ENCODE assay signal across 13 cellular contexts in genomic region chr12:71503579-71504470, GRCh38.
DNase-seq lines count a peak whose midpoint lies in the region; ATAC-seq, FAIRE-seq and TF ChIP-seq lines count a peak whose summit lies in the region.
"Had no signal": no experiment of that assay in that cellular context is flagged by ENCODE, and none has a peak within 500 bp of the region (broad histone marks: within the 10 kb centered on the region; RNA-seq: fewer than 3 reads in every experiment).

No MANE protein-coding gene starts in this region.

- ATAC-seq in PC-3 (peak; percentile 70), naive B cell (ENCODE audit: low read depth in 2 of 2) (peak; percentile 71 to 72), HG03520 (IDR thresholded peaks at IDR 0.05; ENCODE audit: unreplicated experiment) (no peak), pancreas (no peak)

- 34 to 35% methylated on average over 3 of the region's 3 CpGs for WGBS in pancreas, 2 donors

- POLR2A ChIA-PET in PC-3 (lab: Charles Lee; ENCODE audit: unreplicated experiment), result no interaction called here

- DNase-seq in DMS79 treated with DMSO at 0.1 percent for 48 hours (lab: John Stamatoyannopoulos, UW) (peak; percentile 4), KBM-7 (peak; percentile 69), PC-3 (peak; percentile 12), naive B cell (peak; percentile 6), pancreas (no peak), cardiac septum (ENCODE audit: low spot score) (no peak)
- DNase-seq: activated CD8-positive, alpha-beta memory T cell treated with anti-CD3 and anti-CD28 coated beads for 24 hours; aorta; erythroblast; NCI-H1694 treated with DMSO at 0.1 percent for 48 hours; SK-N-SH had no signal

- no peak for TF ChIP-seq CTCF in PC-3 (conservative IDR thresholded peaks at IDR 0.05; ENCODE audit: low read depth, low read length)
- TF ChIP-seq CTCF in pancreas (IDR thresholded peaks at IDR 0.05), result no peak

- H3K9me3 Mint-ChIP-seq in naive B cell, result peaks cover 0 to 2% (median 0%) of the 10 kb centered on the region in 7 donors
- H3K9me3 Mint-ChIP-seq: stimulated activated naive CD8-positive, alpha-beta T cell treated with anti-CD3 and anti-CD28 coated beads, Interleukin-15, Interleukin-2, amounts not matched to agents 100 ng/mL and 50 ng/mL, for 24 hours had no signal

- no peaks in the 10 kb centered on the region for H3K79me2 ChIP-seq in PC-3 (ENCODE audit: low read length)

- peaks cover 5% of the 10 kb centered on the region; the same call in 1 of the 2 replicates for H3K4me1 ChIP-seq in PC-3 (ENCODE audit: insufficient read depth, low read length)
- H3K4me1 ChIP-seq in pancreas, result no peaks in the 10 kb centered on the region

- no peaks in the 10 kb centered on the region for H3F3A ChIP-seq in PC-3 (ENCODE audit: low read length, unreplicated experiment)

- peak overlapping the region; percentile 59 for H2AFZ ChIP-seq in PC-3 (ENCODE audit: low read length)

- no TSS peak for BruUV-seq in PC-3 (replicated peaks; lab: Mats Ljungman, UMichigan)

- intact Hi-C loops in PC-3 (cut with micrococcal nuclease) (no loop called here), pancreas (cut with DNase I) (no loop called here), cardiac septum (cut with DNase I) (no loop called here)

- no peaks in the 10 kb centered on the region for H3K27me3 Mint-ChIP-seq in naive B cell
- H3K27me3 Mint-ChIP-seq: stimulated activated naive CD8-positive, alpha-beta T cell treated with anti-CD3 and anti-CD28 coated beads, Interleukin-15, Interleukin-2, amounts not matched to agents 100 ng/mL and 50 ng/mL, for 24 hours had no signal

- H3K9ac ChIP-seq in PC-3 (ENCODE audit: low read length), result no peak overlapping the region
- H3K9ac ChIP-seq: SK-N-SH had no signal

- CTCF ChIA-PET in PC-3 (lab: Charles Lee), result no interaction called here

- H3K4me2 ChIP-seq in PC-3 (ENCODE audit: low read length), result peak overlapping the region; percentile 1; the same call in 1 of the 2 replicates
- H3K4me2 ChIP-seq: SK-N-SH had no signal

- H4K20me1 ChIP-seq in PC-3 (ENCODE audit: low read length), result no peaks in the 10 kb centered on the region

- no peaks in the 10 kb centered on the region for H3K36me3 ChIP-seq in PC-3 (ENCODE audit: low read depth, low read length)
- no peaks in the 10 kb centered on the region for H3K36me3 ChIP-seq in pancreas

- H3K9me3 ChIP-seq in PC-3 (ENCODE audit: low read length) (no peaks in the 10 kb centered on the region), pancreas (no peaks in the 10 kb centered on the region)
- H3K9me3 ChIP-seq: SK-N-SH had no signal

- in situ Hi-C loops in KBM-7 (cut with MboI; ENCODE audit: low pct_unique_long_range_greater_than_20kb, low sequenced_read_pairs), result no loop called here

- H3K27ac ChIP-seq in PC-3 (ENCODE audit: low read length), result no peak overlapping the region
- H3K27ac ChIP-seq in pancreas, result no peak overlapping the region

- peak overlapping the region; percentile 15 to 95 (median 72) for H3K27ac Mint-ChIP-seq in naive B cell
- H3K27ac Mint-ChIP-seq: stimulated activated naive CD8-positive, alpha-beta T cell treated with anti-CD3 and anti-CD28 coated beads, Interleukin-15, Interleukin-2, amounts not matched to agents 100 ng/mL and 50 ng/mL, for 24 hours had no signal

- no peaks in the 10 kb centered on the region for H3K36me3 Mint-ChIP-seq in naive B cell

- FAIRE-seq in pancreas (lab: Jason Lieb, UNC), result no peak

- H3K9me2 ChIP-seq in PC-3 (replicated peaks; ENCODE audit: low read length), result no peaks in the 10 kb centered on the region
- H3K9me2 ChIP-seq: SK-N-SH had no signal

- H3K4me3 Mint-ChIP-seq in naive B cell, result peak overlapping the region in 7 of 8 donors; percentile 23 to 86 (median 66)
- H3K4me3 Mint-ChIP-seq: stimulated activated naive CD8-positive, alpha-beta T cell treated with anti-CD3 and anti-CD28 coated beads, Interleukin-15, Interleukin-2, amounts not matched to agents 100 ng/mL and 50 ng/mL, for 24 hours had no signal

- peaks cover 13 to 17% (median 15%) of the 10 kb centered on the region in 3 donors for H3K4me1 Mint-ChIP-seq in naive B cell

- H3K4me3 ChIP-seq in PC-3 (ENCODE audit: low read length) (no peak overlapping the region), pancreas (no peak overlapping the region)

- H3K27me3 ChIP-seq in PC-3 (ENCODE audit: low read length) (no peaks in the 10 kb centered on the region), pancreas (no peaks in the 10 kb centered on the region)

Comparison
In these comparisons a context has a peak if more than half of its experiments do, and no peak if none do; other contexts are left out.
1. DNase-seq: peak in DMS79 treated with DMSO at 0.1 percent for 48 hours (single experiment), KBM-7 (single experiment), PC-3 (single experiment) and naive B cell (single experiment); none in pancreas (0 of 6) and cardiac septum (single experiment).
2. ATAC-seq: peak in PC-3 (single experiment) and naive B cell (2 of 2); none in HG03520 (single experiment) and pancreas (0 of 4).